14 cellular contexts compared by ENCODE assay signal in the genomic region with DNA sequence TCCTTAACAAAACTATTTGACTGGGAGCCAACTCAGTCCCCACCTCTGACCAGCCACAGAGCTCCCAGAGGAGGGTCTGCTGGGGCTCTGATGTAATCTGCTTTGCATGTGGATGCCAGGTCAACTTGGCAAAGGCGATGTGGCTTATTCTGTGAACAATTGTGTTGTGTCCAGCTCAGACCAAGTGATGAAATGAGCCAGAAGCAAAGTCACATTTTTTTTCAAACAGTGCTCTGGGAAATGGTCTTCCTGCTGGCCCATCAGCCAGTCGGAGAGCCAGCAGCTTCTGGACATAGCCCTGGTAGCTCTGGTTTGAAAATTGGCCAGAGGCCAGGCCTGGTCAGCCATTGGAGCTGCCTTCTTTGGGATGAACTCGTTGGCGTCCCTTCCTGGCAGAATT.
DNase-seq lines count a peak whose midpoint lies in the region; TF ChIP-seq lines count a peak whose summit lies in the region.
"Had no signal": no experiment of that assay in that cellular context is flagged by ENCODE, and none has a peak within 500 bp of the region (broad histone marks: within the 10 kb centered on the region; RNA-seq: fewer than 3 reads in every experiment).

No MANE protein-coding gene starts in this region.

- H3K4me2 ChIP-seq in fibroblast of lung (ENCODE audit: extremely low read depth, insufficient read depth, low read length) (no peak overlapping the region), mesenchymal stem cell (ENCODE audit: low read length, poor library complexity, severe bottlenecking) (no peak overlapping the region), trophoblast cell (ENCODE audit: low read length) (no peak overlapping the region)
- H3K4me2 ChIP-seq: BLaER1, neural progenitor cell had no signal

- H2AFZ ChIP-seq in fibroblast of lung (ENCODE audit: low read length) = no peak overlapping the region
- no peak overlapping the region for H2AFZ ChIP-seq in mesenchymal stem cell (ENCODE audit: low read depth, low read length)
- no peak overlapping the region for H2AFZ ChIP-seq in trophoblast cell (ENCODE audit: insufficient read depth, low read length, poor library complexity)
- H2AFZ ChIP-seq: neural progenitor cell had no signal

- H3K79me1 ChIP-seq in mesenchymal stem cell (replicated peaks; ENCODE audit: low read length, poor library complexity, severe bottlenecking) = no peaks in the 10 kb centered on the region
- no peaks in the 10 kb centered on the region for H3K79me1 ChIP-seq in trophoblast cell (ENCODE audit: low read length)

- H3K36me3 ChIP-seq in fibroblast of lung (ENCODE audit: control insufficient read depth, insufficient read depth, low read length) = no peaks in the 10 kb centered on the region
- no peaks in the 10 kb centered on the region for H3K36me3 ChIP-seq in mesenchymal stem cell (ENCODE audit: control insufficient read depth in 1 of 2, insufficient read depth in 2 of 2, low read depth in 1 of 2, low read length in 2 of 2)
- no peaks in the 10 kb centered on the region for H3K36me3 ChIP-seq in trophoblast cell (ENCODE audit: control insufficient read depth in 1 of 2, insufficient read depth in 2 of 2, low read length in 2 of 2)
- H3K36me3 ChIP-seq: BLaER1, neural progenitor cell had no signal

- DNase-seq in fibroblast of lung (ENCODE audit: low read depth in 2 of 2) (peak; percentile 38 to 74), mesenchymal stem cell (peak; percentile 29), stromal cell of bone marrow (ENCODE audit: low read depth) (peak; percentile 76), trophoblast cell (no peak), NCI-H446 (lab: John Stamatoyannopoulos, UW) (no peak), SHP77 (lab: John Stamatoyannopoulos, UW) (no peak), activated T-cell treated with anti-CD3 and anti-CD28 coated beads for 4 hours (no peak)
- DNase-seq: activated T-cell treated with anti-CD3 and anti-CD28 coated beads, Interleukin-2, amount 50 U/mL, for 48 hours; Karpas-422 had no signal

- no peak overlapping the region for H2AK5ac ChIP-seq in mesenchymal stem cell (ENCODE audit: low read length, severe bottlenecking)
- no peak overlapping the region for H2AK5ac ChIP-seq in trophoblast cell (ENCODE audit: low read length)

- H3K4me3 ChIP-seq in fibroblast of lung (replicated peaks in 1 of 4; ENCODE audit: control extremely low read depth in 1 of 4, insufficient read depth in 1 of 4, low read depth in 3 of 4, low read length in 4 of 4) (no peak overlapping the region), mesenchymal stem cell (ENCODE audit: insufficient read depth in 1 of 2, low read depth in 1 of 2, low read length in 2 of 2) (peak overlapping the region in 1 of 2 experiments; percentile 22), trophoblast cell (ENCODE audit: low read depth, low read length) (no peak overlapping the region)
- H3K4me3 ChIP-seq: BLaER1, coronary artery, neural progenitor cell had no signal

- no peak overlapping the region for H3K23ac ChIP-seq in mesenchymal stem cell (ENCODE audit: low read length in 2 of 2)
- no peak overlapping the region for H3K23ac ChIP-seq in trophoblast cell (ENCODE audit: low read length)

- H3K14ac ChIP-seq in mesenchymal stem cell (ENCODE audit: low read length in 2 of 2) (no peak overlapping the region), trophoblast cell (ENCODE audit: low read length) (no peak overlapping the region)

- H4K8ac ChIP-seq in mesenchymal stem cell (ENCODE audit: low read length) (peak overlapping the region; percentile 30), trophoblast cell (ENCODE audit: low read depth, low read length) (no peak overlapping the region)

- H4K91ac ChIP-seq in mesenchymal stem cell (ENCODE audit: low read length) (no peak overlapping the region), trophoblast cell (ENCODE audit: low read depth, low read length) (no peak overlapping the region)

- TF ChIP-seq CTCF in fibroblast of lung (conservative IDR thresholded peaks at IDR 0.05 in 1 of 2, IDR thresholded peaks at IDR 0.05 in 1 of 2; ENCODE audit: low read depth in 1 of 2, low read length in 2 of 2) = no peak

- WGBS in mesenchymal stem cell = 95% methylated on average over 4 of the region's 4 CpGs
- WGBS in trophoblast cell (ENCODE audit: extremely low coverage, insufficient coverage, insufficient read length) = no CpG with 5 or more reads among the region's 4 CpGs

- H2BK120ac ChIP-seq in mesenchymal stem cell (ENCODE audit: low read depth, low read length) (no peak overlapping the region), trophoblast cell (ENCODE audit: insufficient read depth, low read length, poor library complexity) (no peak overlapping the region)

- TF ChIP-seq RAD21 in Ishikawa (IDR thresholded peaks at IDR 0.05; ENCODE audit: low read depth) = no peak

- H3K9me3 ChIP-seq in fibroblast of lung (ENCODE audit: control insufficient read depth, insufficient read depth, low read depth, low read length) (no peaks in the 10 kb centered on the region), mesenchymal stem cell (ENCODE audit: control insufficient read depth, low read length) (no peaks in the 10 kb centered on the region), trophoblast cell (ENCODE audit: insufficient read depth, low read depth, low read length) (no peaks in the 10 kb centered on the region)
- H3K9me3 ChIP-seq: BLaER1 had no signal

- no peaks in the 10 kb centered on the region for H3K27me3 ChIP-seq in fibroblast of lung (ENCODE audit: control insufficient read depth, insufficient read depth, low read length)
- no peaks in the 10 kb centered on the region for H3K27me3 ChIP-seq in mesenchymal stem cell (ENCODE audit: control insufficient read depth in 1 of 2, insufficient read depth in 1 of 2, low read length in 2 of 2)
- no peaks in the 10 kb centered on the region for H3K27me3 ChIP-seq in trophoblast cell (ENCODE audit: insufficient read depth, low read length)
- H3K27me3 ChIP-seq: BLaER1, neural progenitor cell had no signal

- TF ChIP-seq EP300 in Ishikawa (IDR thresholded peaks at IDR 0.05; ENCODE audit: borderline replicate concordance) = no peak

- H3K4me1 ChIP-seq in fibroblast of lung (ENCODE audit: control insufficient read depth, extremely low read depth, insufficient read depth, low read length) (peaks cover 15% of the 10 kb centered on the region), mesenchymal stem cell (ENCODE audit: control insufficient read depth, insufficient read depth, low read depth, low read length) (no peaks in the 10 kb centered on the region), trophoblast cell (ENCODE audit: control insufficient read depth in 1 of 2, insufficient read depth in 2 of 2, low read length in 2 of 2) (no peaks in the 10 kb centered on the region)
- H3K4me1 ChIP-seq: BLaER1 had no signal

- H3K18ac ChIP-seq in mesenchymal stem cell (ENCODE audit: low read depth in 1 of 2, low read length in 2 of 2) = peak overlapping the region in 1 of 2 experiments; percentile 28
- H3K18ac ChIP-seq in trophoblast cell (ENCODE audit: low read length) = no peak overlapping the region

- H2BK15ac ChIP-seq in mesenchymal stem cell (ENCODE audit: low read depth, poor library complexity, severe bottlenecking) = no peak overlapping the region

- H3K27ac ChIP-seq in fibroblast of lung (ENCODE audit: insufficient read depth, low read length) = peak overlapping the region; percentile 70
- H3K27ac ChIP-seq in mesenchymal stem cell (ENCODE audit: low read length, poor library complexity, severe bottlenecking) = no peak overlapping the region
- no peak overlapping the region for H3K27ac ChIP-seq in trophoblast cell (ENCODE audit: low read depth, low read length)
- H3K27ac ChIP-seq: BLaER1, neural progenitor cell, VCaP had no signal

- H3K9ac ChIP-seq in fibroblast of lung (ENCODE audit: insufficient read depth, low read length) (peak overlapping the region; percentile 20), mesenchymal stem cell (ENCODE audit: low read length) (peak overlapping the region; percentile 52), trophoblast cell (ENCODE audit: low read length) (no peak overlapping the region)
- H3K9ac ChIP-seq: BLaER1, neural progenitor cell had no signal

- H2BK12ac ChIP-seq in mesenchymal stem cell (ENCODE audit: low read length in 2 of 2) (no peak overlapping the region), trophoblast cell (ENCODE audit: low read length) (no peak overlapping the region)

- H3K4ac ChIP-seq in mesenchymal stem cell (ENCODE audit: low read depth in 1 of 2, low read length in 2 of 2) = no peak overlapping the region
- H3K4ac ChIP-seq in trophoblast cell (ENCODE audit: low read depth, low read length) = no peak overlapping the region

- no peak overlapping the region for H4K12ac ChIP-seq in trophoblast cell (ENCODE audit: low read depth, low read length)

- H3K79me2 ChIP-seq in fibroblast of lung (ENCODE audit: control insufficient read depth, insufficient read depth, low read length) (no peaks in the 10 kb centered on the region), trophoblast cell (ENCODE audit: control insufficient read depth, insufficient read depth, low read length, poor library complexity) (no peaks in the 10 kb centered on the region)

- no peaks in the 10 kb centered on the region for H4K20me1 ChIP-seq in fibroblast of lung (ENCODE audit: control insufficient read depth, extremely low read depth, insufficient read depth, low read length)
- H4K20me1 ChIP-seq: BLaER1 had no signal

- no peak overlapping the region for H2BK5ac ChIP-seq in mesenchymal stem cell (ENCODE audit: low read depth, low read length, poor library complexity, severe bottlenecking)
- no peak overlapping the region for H2BK5ac ChIP-seq in trophoblast cell (ENCODE audit: low read depth, low read length, poor library complexity)

TF ChIP-seq in Ishikawa, 13 proteins besides CTCF, POLR2A, EP300 and RAD21:
- TF ChIP-seq TEAD4 (IDR thresholded peaks at IDR 0.05) (no peak), ZBTB7A (IDR thresholded peaks at IDR 0.05; ENCODE audit: low read depth) (no peak), CEBPB (IDR thresholded peaks at IDR 0.05) (no peak), NFIC (IDR thresholded peaks at IDR 0.05) (peak; percentile 34; the same call in 1 of the 2 replicates)
- TF ChIP-seq, protein P1, sequence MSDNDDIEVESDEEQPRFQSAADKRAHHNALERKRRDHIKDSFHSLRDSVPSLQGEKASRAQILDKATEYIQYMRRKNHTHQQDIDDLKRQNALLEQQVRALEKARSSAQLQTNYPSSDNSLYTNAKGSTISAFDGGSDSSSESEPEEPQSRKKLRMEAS (IDR thresholded peaks at IDR 0.05) = no peak

Comparison
In these comparisons a context has a peak if more than half of its experiments do, and no peak if none do; other contexts are left out.
1. DNase-seq: peak in fibroblast of lung (2 of 2), mesenchymal stem cell (single experiment) and stromal cell of bone marrow (single experiment); none in trophoblast cell (0 of 2), NCI-H446 (0 of 2), SHP77 (0 of 2) and activated T-cell treated with anti-CD3 and anti-CD28 coated beads for 4 hours (single experiment).